In the genomic region with DNA sequence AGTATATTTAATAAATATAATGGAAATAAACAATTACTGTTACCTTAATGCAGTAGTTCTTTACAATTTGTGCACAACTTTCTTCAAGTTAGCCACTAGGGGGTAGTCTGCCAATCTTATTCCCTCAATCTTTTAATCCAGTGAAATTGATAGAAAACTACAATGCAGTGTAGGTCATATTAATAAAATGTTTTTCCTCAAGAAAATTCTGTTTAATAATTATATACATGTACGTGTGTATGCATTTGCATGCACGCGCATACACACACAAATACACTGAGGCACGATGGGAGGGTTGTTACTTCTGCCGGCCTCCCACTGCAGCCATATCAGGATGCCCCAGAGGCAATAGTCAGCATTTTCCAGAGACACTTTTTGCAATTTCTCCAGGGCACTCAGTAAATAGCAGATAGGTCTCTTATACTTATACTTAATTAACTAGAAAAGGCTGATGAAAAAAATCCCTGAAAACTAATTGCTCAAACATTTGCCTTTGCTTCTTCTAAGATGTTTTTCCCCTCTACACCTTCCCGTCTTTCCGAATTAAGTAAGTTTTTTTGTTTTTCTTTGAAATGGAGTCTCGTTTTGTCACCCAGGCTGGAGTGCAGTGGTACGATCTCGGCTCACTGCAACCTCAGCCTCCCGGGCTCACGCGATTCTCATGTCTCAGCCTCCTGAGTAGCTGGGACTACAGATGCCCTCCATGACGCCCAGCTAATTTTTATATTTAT, we compare ENCODE assay signal across 9 cellular contexts. TPM values are rescaled to one million over a fixed set of nuclear protein-coding genes. Genes with fewer than 3 reads are reported as not detected.
A peak's percentile ranks its signal among the peaks of the same experiment; 100 is the strongest.
DNase-seq lines count a peak whose midpoint lies in the region; ATAC-seq and TF ChIP-seq lines count a peak whose summit lies in the region.
"Had no signal": no experiment of that assay in that cellular context is flagged by ENCODE, and none has a peak within 500 bp of the region (broad histone marks: within the 10 kb centered on the region; RNA-seq: fewer than 3 reads in every experiment).

No MANE protein-coding gene starts in this region.

- CTCF ChIA-PET in Panc1 (lab: Charles Lee): interaction anchor here (0.6 kb wide), 1 partner anchor 265 kb away, joined by 5 read pairs; no protein-coding TSS in a partner anchor

- WGBS in heart left ventricle, 4 donors: 85 to 95% (median 92%) methylated on average over 14 of the region's 14 CpGs

- H3K27ac ChIP-seq in heart left ventricle: peak overlapping the region in 1 of 12 donors; percentile 46
- no peak overlapping the region for H3K27ac ChIP-seq in Panc1 (ENCODE audit: low read length)
- no peak overlapping the region for H3K27ac ChIP-seq in upper lobe of right lung

- BruUV-seq in Panc1 (replicated peaks; lab: Mats Ljungman, UMichigan): no TSS peak

- no peak overlapping the region for H3K4me3 ChIP-seq in heart left ventricle
- H3K4me3 ChIP-seq in Panc1 (ENCODE audit: low read depth in 2 of 2, low read length in 2 of 2): no peak overlapping the region
- no peak overlapping the region for H3K4me3 ChIP-seq in fibroblast of villous mesenchyme (ENCODE audit: low read depth, low read length)
- no peak overlapping the region for H3K4me3 ChIP-seq in upper lobe of right lung

- no peak for TF ChIP-seq POLR2A in heart left ventricle (IDR thresholded peaks at IDR 0.05)

- H3K27me3 ChIP-seq in heart left ventricle: no peaks in the 10 kb centered on the region
- H3K27me3 ChIP-seq in Panc1 (ENCODE audit: control insufficient read depth, insufficient read depth, low read length): peaks cover 2% of the 10 kb centered on the region; the same call in 1 of the 2 replicates
- H3K27me3 ChIP-seq in upper lobe of right lung: no peaks in the 10 kb centered on the region

- TF ChIP-seq CTCF in heart left ventricle (IDR thresholded peaks at IDR 0.05) (peak; percentile 43 to 69 (median 57)), Panc1 (IDR thresholded peaks at IDR 0.05) (peak; percentile 84), fibroblast of villous mesenchyme (IDR thresholded peaks at IDR 0.05; ENCODE audit: insufficient read depth, low read depth, low read length) (peak; percentile 58), upper lobe of right lung (IDR thresholded peaks at IDR 0.05) (peak; percentile 67)

- POLR2A ChIA-PET in Panc1 (lab: Charles Lee): no interaction called here

- no peak for DNase-seq in heart left ventricle
- no peak for DNase-seq in left ventricle myocardium superior
- no peak for DNase-seq in Panc1 (ENCODE audit: low read depth, low spot score)
- DNase-seq in fibroblast of villous mesenchyme (ENCODE audit: low read depth): peak; percentile 33
- no peak for DNase-seq in upper lobe of right lung
- DNase-seq in NCI-H128 (lab: John Stamatoyannopoulos, UW; ENCODE audit: unreplicated experiment): no peak
- DNase-seq: activated T-cell treated with anti-CD3 and anti-CD28 coated beads, Interleukin-2, amount 50 U/mL, for 1 hour had no signal

- in situ Hi-C loops in Panc1 (cut with HindIII; ENCODE audit: low pct_unique_long_range_greater_than_20kb, low sequenced_read_pairs): no loop called here

- H3K4me1 ChIP-seq in heart left ventricle (peaks cover 0 to 43% (median 20%) of the 10 kb centered on the region in 12 donors), Panc1 (ENCODE audit: control insufficient read depth, insufficient read depth, low read length) (peaks cover 24% of the 10 kb centered on the region), upper lobe of right lung (peaks cover 29% of the 10 kb centered on the region)

- ATAC-seq in heart left ventricle (no peak), left ventricle myocardium superior (no peak), Panc1 (no peak), upper lobe of right lung (no peak), GM21717 (IDR thresholded peaks at IDR 0.05; ENCODE audit: unreplicated experiment) (no peak), HG02981 (IDR thresholded peaks at IDR 0.05; ENCODE audit: unreplicated experiment) (no peak)

- H3K9me3 ChIP-seq in heart left ventricle (peaks cover 0 to 21% (median 8%) of the 10 kb centered on the region in 12 donors), Panc1 (ENCODE audit: control insufficient read depth, insufficient read depth, low read depth, low read length) (peaks cover 13% of the 10 kb centered on the region; the same call in 1 of the 2 replicates), upper lobe of right lung (peaks cover 9% of the 10 kb centered on the region)

- H3K36me3 ChIP-seq in heart left ventricle: peaks cover 0 to 9% (median 0%) of the 10 kb centered on the region in 9 donors
- H3K36me3 ChIP-seq in Panc1 (ENCODE audit: control insufficient read depth, insufficient read depth, low read length): no peaks in the 10 kb centered on the region
- no peaks in the 10 kb centered on the region for H3K36me3 ChIP-seq in upper lobe of right lung

- intact Hi-C loops in heart left ventricle (cut with DNase I) (loop anchor here (2.0 to 10.0 kb wide), 13 partner anchors 60 to 277 kb away; a partner anchor contains a TSS), left ventricle myocardium superior (cut with micrococcal nuclease) (loop anchor here (5.0 to 10.0 kb wide), 3 partner anchors 97 to 190 kb away; no protein-coding TSS in a partner anchor), Panc1 (cut with micrococcal nuclease; ENCODE audit: unreplicated experiment) (loop anchor here (2.0 to 5.0 kb wide), 2 partner anchors 148 to 186 kb away; no protein-coding TSS in a partner anchor), upper lobe of right lung (cut with DNase I) (loop anchor here (10.0 kb wide), 1 partner anchor 190 kb away; no protein-coding TSS in a partner anchor)

RNA-seq across cellular contexts. Expression of a gene that starts 3.1 kb away (rescaled TPM):
- total RNA-seq in heart left ventricle: 10 to 100 TPM; 25.6 to 53.0 (median 32.0) TPM
- 10 to 100 TPM in 1 of 2 donors, 1 to 10 TPM in 1; 6.1 to 19.3 TPM for polyA plus RNA-seq in heart left ventricle
- 17.2 TPM for total RNA-seq in left ventricle myocardium superior
- total RNA-seq in Panc1 (2021; ENCODE audit: unreplicated experiment): 10.0 TPM
- 5.8 TPM for polyA plus RNA-seq in Panc1 (2012; ENCODE audit: insufficient read length)
- 8.2 and 11.3 TPM in 2 replicates for total RNA-seq in fibroblast of villous mesenchyme
- total RNA-seq in upper lobe of right lung: 65.8 TPM
